ENCODE assay signal across 7 cellular contexts in genomic region chrX:17547658-17548057, GRCh38.
DNase-seq lines count a peak whose midpoint lies in the region; ATAC-seq and TF ChIP-seq lines count a peak whose summit lies in the region.

No MANE protein-coding gene starts in this region.

- 70 to 84% methylated on average over 2 of the region's 2 CpGs for WGBS in heart right ventricle, 2 donors

- H3K27me3 ChIP-seq in heart right ventricle = peaks cover 0 to 7% (median 0%) of the 10 kb centered on the region in 7 donors

- intact Hi-C loops in heart right ventricle (cut with DNase I) = no loop called here

- H3K9me3 ChIP-seq in heart right ventricle = no peaks in the 10 kb centered on the region

- DNase-seq in OCI-M1 (lab: John Stamatoyannopoulos, UW) (peak; percentile 39), heart right ventricle (peak; percentile 8 to 37), HEK293T (ENCODE audit: extremely low spot score) (no peak), NCI-H2029 treated with DMSO at 0.1 percent for 48 hours (lab: John Stamatoyannopoulos, UW) (no peak)

- peaks cover 0 to 10% (median 0%) of the 10 kb centered on the region in 9 donors for H3K4me1 ChIP-seq in heart right ventricle

- ATAC-seq in GM19023 (IDR thresholded peaks at IDR 0.05; ENCODE audit: unreplicated experiment) (peak; percentile 74), HG02973 (IDR thresholded peaks at IDR 0.05; ENCODE audit: unreplicated experiment) (peak; percentile 93), heart right ventricle (peak in 1 of 8 donors; percentile 44), GM19328 (IDR thresholded peaks at IDR 0.05; ENCODE audit: unreplicated experiment) (no peak)

- no peaks in the 10 kb centered on the region for H3K36me3 ChIP-seq in heart right ventricle

- CTCF ChIA-PET in HEK293T (lab: Yijun Ruan, JAX) = interaction anchor here (0.8 kb wide), 1 partner anchor 44 kb away, joined by 3 read pairs; no protein-coding TSS in a partner anchor

- no peak for TF ChIP-seq CTCF in heart right ventricle (IDR thresholded peaks at IDR 0.05)

- no peak overlapping the region for H3K27ac ChIP-seq in heart right ventricle

- POLR2A ChIA-PET in HEK293T (lab: Yijun Ruan, JAX) = no interaction called here

- H3K4me3 ChIP-seq in heart right ventricle = no peak overlapping the region

TF ChIP-seq in HEK293T, 16 proteins besides CTCF, POLR2A, EP300 and RAD21:
- TF ChIP-seq ARNT (IDR thresholded peaks at IDR 0.05) (no peak), FOXK2 (IDR thresholded peaks at IDR 0.05) (no peak), BHLHE40 (IDR thresholded peaks at IDR 0.05; ENCODE audit: borderline replicate concordance) (no peak), FOXM1 (IDR thresholded peaks at IDR 0.05; ENCODE audit: borderline replicate concordance) (no peak), CTBP1 (IDR thresholded peaks at IDR 0.05; ENCODE audit: borderline replicate concordance) (no peak), LEF1 (IDR thresholded peaks at IDR 0.05; ENCODE audit: borderline replicate concordance) (no peak), SP1 (IDR thresholded peaks at IDR 0.05) (no peak), SUZ12 (IDR thresholded peaks at IDR 0.05) (no peak), ELF4 (IDR thresholded peaks at IDR 0.05) (no peak), NFRKB (IDR thresholded peaks at IDR 0.05) (no peak), TARDBP (IDR thresholded peaks at IDR 0.05) (no peak), HDGF (IDR thresholded peaks at IDR 0.05; ENCODE audit: borderline replicate concordance) (no peak), ZNF384 (IDR thresholded peaks at IDR 0.05) (no peak), FOXA1 (IDR thresholded peaks at IDR 0.05) (no peak), L3MBTL2 (conservative IDR thresholded peaks at IDR 0.05) (no peak)
- TF ChIP-seq, protein P1, sequence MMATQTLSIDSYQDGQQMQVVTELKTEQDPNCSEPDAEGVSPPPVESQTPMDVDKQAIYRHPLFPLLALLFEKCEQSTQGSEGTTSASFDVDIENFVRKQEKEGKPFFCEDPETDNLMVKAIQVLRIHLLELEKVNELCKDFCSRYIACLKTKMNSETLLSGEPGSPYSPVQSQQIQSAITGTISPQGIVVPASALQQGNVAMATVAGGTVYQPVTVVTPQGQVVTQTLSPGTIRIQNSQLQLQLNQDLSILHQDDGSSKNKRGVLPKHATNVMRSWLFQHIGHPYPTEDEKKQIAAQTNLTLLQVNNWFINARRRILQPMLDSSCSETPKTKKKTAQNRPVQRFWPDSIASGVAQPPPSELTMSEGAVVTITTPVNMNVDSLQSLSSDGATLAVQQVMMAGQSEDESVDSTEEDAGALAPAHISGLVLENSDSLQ (IDR thresholded peaks at IDR 0.05) = no peak
TF ChIP-seq in HEK293T: peak in this region for 0.

Comparison
In these comparisons a context has a peak if more than half of its experiments do, and no peak if none do; other contexts are left out.
1. DNase-seq: peak in OCI-M1 (single experiment) and heart right ventricle (2 of 2); none in HEK293T (single experiment) and NCI-H2029 treated with DMSO at 0.1 percent for 48 hours (single experiment).